8 cellular contexts compared by ENCODE assay signal in the genomic region with DNA sequence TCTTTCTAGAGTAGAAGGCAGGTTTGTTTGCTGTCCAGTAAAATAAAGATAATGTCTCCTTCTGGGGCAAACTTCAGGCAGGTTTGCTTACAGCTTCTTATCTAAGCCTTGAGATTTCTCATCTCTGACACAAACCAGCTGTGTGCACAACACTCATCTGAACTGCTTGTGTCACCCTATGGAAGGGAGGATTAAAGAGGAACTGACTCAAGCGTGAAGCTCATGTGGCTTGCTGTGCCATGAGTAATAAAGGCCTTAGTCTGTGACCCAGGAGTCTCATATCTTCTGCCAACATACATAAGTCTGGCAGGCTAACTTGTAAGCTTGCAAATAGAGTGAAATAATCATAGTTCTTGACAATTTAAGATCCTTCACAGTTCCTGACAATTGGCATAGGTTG.
DNase-seq lines count a peak whose midpoint lies in the region; ATAC-seq and TF ChIP-seq lines count a peak whose summit lies in the region.

No MANE protein-coding gene starts in this region.

- no peak for TF ChIP-seq CTCF in AG10803 (conservative IDR thresholded peaks at IDR 0.05; ENCODE audit: low read length)
- TF ChIP-seq CTCF in OCI-LY3 (IDR thresholded peaks at IDR 0.05; ENCODE audit: low read depth, low read length): no peak
- TF ChIP-seq CTCF in foreskin fibroblast (IDR thresholded peaks at IDR 0.05; ENCODE audit: low read depth, low read length): no peak

- H3K9me3 ChIP-seq in OCI-LY3 (ENCODE audit: insufficient read depth, low read length): no peaks in the 10 kb centered on the region

- no peaks in the 10 kb centered on the region for H4K20me1 ChIP-seq in OCI-LY3 (ENCODE audit: insufficient read depth, low read length)

- DNase-seq in AG10803 (ENCODE audit: low read depth): peak; percentile 79
- DNase-seq in foreskin fibroblast: peak; percentile 93 to 96
- DNase-seq in NCI-H1694 (lab: John Stamatoyannopoulos, UW): no peak
- no peak for DNase-seq in activated CD4-positive, alpha-beta T cell treated with anti-CD3 and anti-CD28 coated beads for 1 hour
- no peak for DNase-seq in hippocampal formation (lab: John Stamatoyannopoulos, UW)

- H3K27me3 ChIP-seq in OCI-LY3 (ENCODE audit: low read depth, low read length): 0 out of 2 replicates have a peak, but pooled peaks cover 4% of the 10 kb centered on the region

- peaks cover 7% of the 10 kb centered on the region; the same call in 1 of the 2 replicates for H3K4me1 ChIP-seq in OCI-LY3 (ENCODE audit: low read length)

- no peaks in the 10 kb centered on the region for H3K36me3 ChIP-seq in OCI-LY3 (replicated peaks; ENCODE audit: low read depth, low read length)

- no peak overlapping the region for H3K27ac ChIP-seq in OCI-LY3 (ENCODE audit: low read length)

- H3K4me2 ChIP-seq in OCI-LY3 (ENCODE audit: low read length): 0 out of 2 replicates have a peak overlapping the region, but pooled peaks have one; percentile 10

- no peak overlapping the region for H3K9ac ChIP-seq in OCI-LY3 (ENCODE audit: low read length)

- no peak overlapping the region for H3K4me3 ChIP-seq in AG10803 (ENCODE audit: low read length)
- H3K4me3 ChIP-seq in OCI-LY3 (ENCODE audit: low read length): no peak overlapping the region
- no peak overlapping the region for H3K4me3 ChIP-seq in foreskin fibroblast (ENCODE audit: low read depth in 1 of 2, low read length in 2 of 2)

- peak; percentile 81 for ATAC-seq in GM21423 (IDR thresholded peaks at IDR 0.05; ENCODE audit: unreplicated experiment)
- ATAC-seq in HG02623 (IDR thresholded peaks at IDR 0.05; ENCODE audit: unreplicated experiment): no peak

- H2AFZ ChIP-seq in OCI-LY3 (ENCODE audit: low read depth, low read length): no peak overlapping the region

- H3K79me2 ChIP-seq in OCI-LY3 (ENCODE audit: low read length): no peaks in the 10 kb centered on the region

Comparison
In these comparisons a context has a peak if more than half of its experiments do, and no peak if none do; other contexts are left out.
1. DNase-seq: peak in AG10803 (single experiment) and foreskin fibroblast (2 of 2); none in NCI-H1694 (single experiment), activated CD4-positive, alpha-beta T cell treated with anti-CD3 and anti-CD28 coated beads for 1 hour (single experiment) and hippocampal formation (0 of 2).